28 cellular contexts compared by ENCODE assay signal in genomic region chr3:61929631-61930030, GRCh38.
"Had no signal": no experiment of that assay in that cellular context is flagged by ENCODE, and none has a peak within 500 bp of the region (broad histone marks: within the 10 kb centered on the region; RNA-seq: fewer than 3 reads in every experiment).

No MANE protein-coding gene starts in this region.

- H3K4me3 ChIP-seq: SK-N-MC had no signal

- H3K27ac ChIP-seq: SK-N-MC had no signal

- H3K36me3 Mint-ChIP-seq: activated naive CD8-positive, alpha-beta T cell had no signal

- H3K4me3 Mint-ChIP-seq: activated CD8-positive, alpha-beta T cell treated with anti-CD3 and anti-CD28 coated beads, Interleukin-2, amount 10 ng/mL, durations not matched to agents 7 days and 5 days; activated naive CD8-positive, alpha-beta T cell; activated T-helper 1 cell treated with anti-CD3 and anti-CD28 coated beads, Interleukin-12 subunit alpha, Interleukin-12 subunit beta, Interleukin-2, Interleukin-4 antibody, amounts not matched to agents 30 ng/mL and 10 ng/mL and 1 ng/mL, durations not matched to agents 14 hours and 24 hours and 36 hours; brain; T-helper 1 cell treated with Interleukin-12 subunit alpha and Interleukin-12 subunit beta and Interleukin-4 antibody, amounts not matched to agents 30 μg/mL and 1 μg/mL, for 36 hours had no signal

- DNase-seq: activated CD4-positive, alpha-beta T cell treated with anti-CD3 and anti-CD28 coated beads for 48 hours; activated CD4-positive, alpha-beta T cell treated with anti-CD3 and anti-CD28 coated beads, Interleukin-2, amount 50 U/mL, for 4 hours; activated CD4-positive, CD25-positive, alpha-beta regulatory T cell treated with anti-CD3 and anti-CD28 coated beads, Interleukin-2, amount 50 U/mL, for 72 hours; activated CD8-positive, alpha-beta memory T cell treated with anti-CD3 and anti-CD28 coated beads, Interleukin-2, amount 50 U/mL, for 48 hours; activated CD8-positive, alpha-beta T cell treated with anti-CD3 and anti-CD28 coated beads, Interleukin-2, amount 10 ng/mL, durations not matched to agents 7 days and 5 days; activated effector memory CD4-positive, alpha-beta T cell treated with anti-CD3 and anti-CD28 coated beads, Interleukin-2, amount 50 U/mL, for 16 hours; activated naive CD4-positive, alpha-beta T cell treated with Interleukin-2 at 50 U/mL for 16 hours; activated T-cell treated with anti-CD3 and anti-CD28 coated beads, Interleukin-2, amount 50 U/mL, for 1 hour; amygdala; IMR-90; Kasumi-1; KBM-7; NCI-H1092; NCI-H1417 treated with DMSO at 0.1 percent for 48 hours; NCI-H1694; NCI-H2029; NCI-H345; NCI-H510A; NCI-H526 treated with DMSO at 0.1 percent for 48 hours; NCI-H82; RPMI8226 had no signal

- ATAC-seq: activated CD8-positive, alpha-beta T cell treated with anti-CD3 and anti-CD28 coated beads, Interleukin-2, amount 10 ng/mL, durations not matched to agents 7 days and 5 days; Right ventricle myocardium inferior had no signal

- H3K27me3 Mint-ChIP-seq: brain had no signal

- H3K9me3 Mint-ChIP-seq: activated T-helper 1 cell treated with anti-CD3 and anti-CD28 coated beads, Interleukin-12 subunit alpha, Interleukin-12 subunit beta, Interleukin-2, Interleukin-4 antibody, amounts not matched to agents 30 ng/mL and 10 ng/mL and 1 ng/mL, durations not matched to agents 14 hours and 24 hours and 36 hours; T-helper 1 cell treated with Interleukin-12 subunit alpha and Interleukin-12 subunit beta and Interleukin-4 antibody, amounts not matched to agents 30 μg/mL and 1 μg/mL, for 36 hours had no signal

- FAIRE-seq: astrocyte had no signal
